In the genomic region with DNA sequence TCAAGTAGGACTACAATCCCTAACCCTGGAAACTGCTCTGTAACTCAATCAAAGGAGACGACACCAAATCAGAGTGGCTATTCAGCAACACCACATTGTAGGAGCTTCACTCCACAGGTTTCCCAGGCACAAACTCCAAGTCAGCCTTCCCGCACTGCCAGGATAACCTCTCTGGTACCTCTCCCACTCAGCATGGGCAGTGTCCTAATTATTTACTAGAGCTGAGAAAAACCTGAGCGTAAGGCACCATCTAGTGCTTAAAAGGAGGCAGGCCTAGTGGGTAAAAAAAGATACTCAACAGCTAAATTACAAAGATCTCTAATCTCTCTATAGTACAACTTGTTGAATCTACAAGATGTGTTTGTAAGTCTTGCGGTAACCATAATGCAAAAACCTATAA, we compare ENCODE assay signal across 15 cellular contexts. TPM values are rescaled to one million over a fixed set of nuclear protein-coding genes. Genes with fewer than 3 reads are reported as not detected.
DNase-seq lines count a peak whose midpoint lies in the region; ATAC-seq, FAIRE-seq and TF ChIP-seq lines count a peak whose summit lies in the region.
"Had no signal": no experiment of that assay in that cellular context is flagged by ENCODE, and none has a peak within 500 bp of the region (broad histone marks: within the 10 kb centered on the region; RNA-seq: fewer than 3 reads in every experiment).

No MANE protein-coding gene starts in this region.

- ATAC-seq in HepG2 = no peak
- no peak for ATAC-seq in right lobe of liver
- ATAC-seq in PC-3 = no peak

- POLR2A ChIA-PET in HepG2 (lab: Yijun Ruan, JAX) (no interaction called here), H1 (lab: Charles Lee; ENCODE audit: partially characterized antibody) (interaction anchor here (0.6 to 1.6 kb wide), 2 partner anchors 15 to 921 kb away, joined by 3 to 4 read pairs; no protein-coding TSS in a partner anchor), PC-3 (lab: Charles Lee; ENCODE audit: unreplicated experiment) (no interaction called here), HEK293T (lab: Yijun Ruan, JAX) (interaction anchor here (1.2 kb wide), 1 partner anchor 436 kb away, joined by 4 read pairs; a partner anchor contains a TSS)

- H4K5ac ChIP-seq in H1 (ENCODE audit: insufficient read length, low read depth, low read length) = no peak overlapping the region

- H3K4me2 ChIP-seq in HepG2 (ENCODE audit: low read depth, low read length) = no peak overlapping the region
- no peak overlapping the region for H3K4me2 ChIP-seq in Loucy (ENCODE audit: low read depth, low read length, poor library complexity, severe bottlenecking)
- H3K4me2 ChIP-seq in H1 (ENCODE audit: insufficient read depth in 1 of 2, low read depth in 2 of 2, low read length in 2 of 2) = no peak overlapping the region
- H3K4me2 ChIP-seq in PC-3 (ENCODE audit: low read length) = no peak overlapping the region

- H3K36me3 ChIP-seq in HepG2 (replicated peaks in 1 of 2; ENCODE audit: control insufficient read depth in 1 of 2, insufficient read depth in 2 of 2, low read length in 2 of 2) (no peaks in the 10 kb centered on the region), right lobe of liver (no peaks in the 10 kb centered on the region), Loucy (ENCODE audit: insufficient read depth, low read length) (no peaks in the 10 kb centered on the region), H1 (ENCODE audit: control insufficient read depth in 2 of 4, insufficient read depth in 4 of 4, low read length in 3 of 4) (peaks cover 0 to 8% (median 0%) of the 10 kb centered on the region in 4 experiments; a peak in 1 of 8 replicates), PC-3 (ENCODE audit: low read depth, low read length) (no peaks in the 10 kb centered on the region)
- H3K36me3 ChIP-seq: SJSA1 had no signal

- TF ChIP-seq POLR2A in HepG2 (IDR thresholded peaks at IDR 0.05; ENCODE audit: insufficient read depth in 1 of 2, low read depth in 2 of 2, low read length in 2 of 2) (no peak), right lobe of liver (IDR thresholded peaks at IDR 0.05) (no peak), H1 (IDR thresholded peaks at IDR 0.05; ENCODE audit: control extremely low read depth in 1 of 2, low read depth in 2 of 2, low read length in 2 of 2) (no peak)

- no peak for FAIRE-seq in HepG2 (lab: Jason Lieb, UNC)
- FAIRE-seq in H1 (lab: Jason Lieb, UNC) = peak; percentile 69
- FAIRE-seq: endothelial cell of umbilical vein had no signal

- H3K79me2 ChIP-seq in HepG2 (ENCODE audit: insufficient read depth, low read length) (no peaks in the 10 kb centered on the region), Loucy (ENCODE audit: insufficient read depth, low read length) (0 out of 2 replicates have a peak, but pooled peaks cover 13% of the 10 kb centered on the region), H1 (ENCODE audit: control insufficient read depth in 1 of 2, insufficient read depth in 2 of 2, low read length in 2 of 2) (peaks cover 0 to 14% of the 10 kb centered on the region in 2 experiments; a peak in 1 of 4 replicates), PC-3 (ENCODE audit: low read length) (no peaks in the 10 kb centered on the region)

- peaks cover 41% of the 10 kb centered on the region for H3K4me1 ChIP-seq in HepG2 (ENCODE audit: insufficient read depth, low read length)
- H3K4me1 ChIP-seq in right lobe of liver = no peaks in the 10 kb centered on the region
- H3K4me1 ChIP-seq in Loucy (ENCODE audit: insufficient read depth, low read length, poor library complexity, severe bottlenecking) = peaks cover 4% of the 10 kb centered on the region
- H3K4me1 ChIP-seq in H1 (replicated peaks in 1 of 4; ENCODE audit: control insufficient read depth in 3 of 4, insufficient read depth in 4 of 4, low read length in 3 of 4) = peaks cover 0 to 7% (median 2%) of the 10 kb centered on the region in 4 experiments; a peak in 5 of 7 replicates
- peaks cover 13% of the 10 kb centered on the region for H3K4me1 ChIP-seq in PC-3 (ENCODE audit: insufficient read depth, low read length)
- H3K4me1 ChIP-seq: SJSA1 had no signal

- no peak overlapping the region for H4K8ac ChIP-seq in H1 (ENCODE audit: extremely low read depth, insufficient read depth, low read length)

- H4K20me1 ChIP-seq in HepG2 (ENCODE audit: insufficient read depth, low read length) (no peaks in the 10 kb centered on the region), Loucy (ENCODE audit: insufficient read depth, low read length, poor library complexity, severe bottlenecking) (no peaks in the 10 kb centered on the region), H1 (replicated peaks in 1 of 2; ENCODE audit: control insufficient read depth in 1 of 2, insufficient read depth in 2 of 2, low read length in 2 of 2) (no peaks in the 10 kb centered on the region), PC-3 (ENCODE audit: low read length) (no peaks in the 10 kb centered on the region)

- no peaks in the 10 kb centered on the region for H3K79me1 ChIP-seq in H1 (ENCODE audit: low read depth, low read length)

- H3K27me3 ChIP-seq in HepG2 (ENCODE audit: control insufficient read depth in 1 of 2, insufficient read depth in 2 of 2, low read length in 2 of 2) (no peaks in the 10 kb centered on the region), right lobe of liver (no peaks in the 10 kb centered on the region), Loucy (ENCODE audit: insufficient read depth, low read length, poor library complexity, severe bottlenecking) (no peaks in the 10 kb centered on the region), H1 (replicated peaks in 1 of 4; ENCODE audit: control insufficient read depth in 3 of 4, extremely low read depth in 1 of 4, insufficient read depth in 3 of 4, low read length in 3 of 4) (no peaks in the 10 kb centered on the region), PC-3 (ENCODE audit: low read length) (no peaks in the 10 kb centered on the region)
- H3K27me3 ChIP-seq: SJSA1 had no signal

- H2BK5ac ChIP-seq in H1 (ENCODE audit: low read depth, low read length) = no peak overlapping the region

- no peak overlapping the region for H2BK15ac ChIP-seq in H1 (ENCODE audit: low read length)

- no peak overlapping the region for H2BK120ac ChIP-seq in H1 (replicated peaks; ENCODE audit: low read depth, low read length)

- no peak overlapping the region for H3K56ac ChIP-seq in H1 (replicated peaks; ENCODE audit: insufficient read length, low read depth, low read length)

- no peak overlapping the region for H2BK12ac ChIP-seq in H1 (ENCODE audit: low read depth, low read length)

- intact Hi-C loops in HepG2 (cut with micrococcal nuclease; ENCODE audit: unreplicated experiment) (no loop called here), right lobe of liver (cut with DNase I) (no loop called here), PC-3 (cut with micrococcal nuclease) (no loop called here), cardiac septum (cut with DNase I) (no loop called here)

- no peaks in the 10 kb centered on the region for H3K23me2 ChIP-seq in H1 (ENCODE audit: low read depth, low read length)

- 98% methylated on average over 4 of the region's 4 CpGs for WGBS in HepG2 (ENCODE audit: low lambda C conversion rate)
- 88% methylated on average over 3 of the region's 4 CpGs for WGBS in right lobe of liver (ENCODE audit: insufficient coverage, low coverage, low lambda C conversion rate, missing lambda C conversion rate)
- WGBS in H1 (ENCODE audit: extremely low coverage in 1 of 2, insufficient coverage in 1 of 2, insufficient read length in 1 of 2, insufficient replicate concordance in 2 of 2, low coverage in 1 of 2, low lambda C conversion rate in 2 of 2, missing lambda C conversion rate in 1 of 2), 2 experiments = 81% methylated on average over 4 of the region's 4 CpGs; no CpG with 5 or more reads in 1 of the 2 experiments

- H3K9me2 ChIP-seq in Loucy (replicated peaks; ENCODE audit: low read depth, low read length) (no peaks in the 10 kb centered on the region), PC-3 (replicated peaks; ENCODE audit: low read length) (no peaks in the 10 kb centered on the region)

- H3K4me3 ChIP-seq in HepG2 (replicated peaks in 1 of 3; ENCODE audit: insufficient read depth in 1 of 3, low read depth in 2 of 3, low read length in 3 of 3) (no peak overlapping the region), right lobe of liver (no peak overlapping the region), Loucy (ENCODE audit: low read length, poor library complexity, severe bottlenecking) (no peak overlapping the region), H1 (ENCODE audit: extremely low read depth in 1 of 4, insufficient read depth in 2 of 4, low read depth in 3 of 4, low read length in 4 of 4) (no peak overlapping the region), PC-3 (ENCODE audit: low read length) (no peak overlapping the region)
- H3K4me3 ChIP-seq: SJSA1 had no signal

- H2AFZ ChIP-seq in HepG2 (ENCODE audit: low read length) (no peak overlapping the region), Loucy (ENCODE audit: low read length) (no peak overlapping the region), H1 (ENCODE audit: low read length) (0 out of 2 replicates have a peak overlapping the region, but pooled peaks have one; percentile 14), PC-3 (ENCODE audit: low read length) (no peak overlapping the region)

- BruUV-seq in HepG2 (replicated peaks; lab: Mats Ljungman, UMichigan) (no TSS peak), PC-3 (replicated peaks; lab: Mats Ljungman, UMichigan) (no TSS peak)

- H3F3A ChIP-seq in Loucy (ENCODE audit: low read depth) = no peaks in the 10 kb centered on the region
- H3F3A ChIP-seq in PC-3 (ENCODE audit: low read length, unreplicated experiment) = no peaks in the 10 kb centered on the region

- no peak overlapping the region for H3K18ac ChIP-seq in H1 (ENCODE audit: extremely low read depth, low read length)

- no peak overlapping the region for H3K4ac ChIP-seq in H1 (replicated peaks; ENCODE audit: insufficient read length, low read depth, low read length)

- H3K27ac ChIP-seq in HepG2 (ENCODE audit: extremely low read length, insufficient read depth, low read length) = no peak overlapping the region
- no peak overlapping the region for H3K27ac ChIP-seq in right lobe of liver
- H3K27ac ChIP-seq in H1 (ENCODE audit: low read depth, low read length) = no peak overlapping the region
- H3K27ac ChIP-seq in PC-3 (ENCODE audit: low read length) = no peak overlapping the region
- H3K27ac ChIP-seq: SJSA1 had no signal

- no peak overlapping the region for H4K91ac ChIP-seq in H1 (replicated peaks; ENCODE audit: insufficient read length, low read length)

- no peak overlapping the region for H3K14ac ChIP-seq in H1 (ENCODE audit: insufficient read length)

- no peak overlapping the region for H3K23ac ChIP-seq in H1 (ENCODE audit: insufficient read length)

- CTCF ChIA-PET in HepG2 (lab: Yijun Ruan, JAX; ENCODE audit: low intra/inter-chr PET ratio, low total read pairs) (no interaction called here), H1 (lab: Charles Lee; ENCODE audit: partially characterized antibody) (interaction anchor here (0.5 to 1.5 kb wide), 10 partner anchors 14 to 714 kb away, joined by 3 to 8 read pairs (median 3); no protein-coding TSS in a partner anchor), PC-3 (lab: Charles Lee) (no interaction called here), HEK293T (lab: Yijun Ruan, JAX) (no interaction called here)

- in situ Hi-C loops in HepG2 (cut with HindIII; ENCODE audit: extremely low pct_ligation_motif_present, low pct_unique_long_range_greater_than_20kb) = no loop called here

- H3K9me3 ChIP-seq in HepG2 (ENCODE audit: low read length) (no peaks in the 10 kb centered on the region), right lobe of liver (no peaks in the 10 kb centered on the region), Loucy (ENCODE audit: insufficient read depth, low read depth, low read length) (no peaks in the 10 kb centered on the region), H1 (ENCODE audit: insufficient read depth in 2 of 2, low read depth in 1 of 2, low read length in 1 of 2) (peaks cover 0 to 8% of the 10 kb centered on the region in 2 experiments; a peak in 1 of 4 replicates), PC-3 (ENCODE audit: low read length) (no peaks in the 10 kb centered on the region)
- H3K9me3 ChIP-seq: SJSA1 had no signal

- DNase-seq in HepG2 (ENCODE audit: low spot score) = no peak
- DNase-seq in right lobe of liver = no peak
- DNase-seq in H1 (ENCODE audit: low read depth in 1 of 2, low spot score in 2 of 2) = no peak
- no peak for DNase-seq in PC-3
- DNase-seq in HEK293T (ENCODE audit: extremely low spot score) = no peak
- no peak for DNase-seq in HUDEP-2 (lab: John Stamatoyannopoulos, UW; ENCODE audit: unreplicated experiment in 76 of 76)
- DNase-seq in cardiac septum (ENCODE audit: low spot score) = no peak
- DNase-seq: activated naive CD4-positive, alpha-beta T cell treated with anti-CD3 and anti-CD28 coated beads, Interleukin-2, amount 50 U/mL, for 16 hours; glutamatergic neuron; kidney glomerular epithelial cell; NCI-H2029 treated with DMSO at 0.1 percent for 48 hours; stimulated activated CD4-positive, alpha-beta T cell treated with anti-CD3 and anti-CD28 coated beads, Interleukin-12 subunit alpha, Interleukin-12 subunit beta, amount 100 ng/mL, for 4 hours had no signal

- TF ChIP-seq RAD21 in HepG2 (CRISPR knock-in tag; IDR thresholded peaks at IDR 0.05) (no peak), H1 (IDR thresholded peaks at IDR 0.05 in 1 of 2, conservative IDR thresholded peaks at IDR 0.05 in 1 of 2; ENCODE audit: low read depth in 2 of 2, low read length in 2 of 2) (peak; percentile 44 to 61; a peak in 3 of 4 replicates)

- no peak overlapping the region for H2BK20ac ChIP-seq in H1 (ENCODE audit: low read length)

- no peak for TF ChIP-seq EP300 in HepG2 (IDR thresholded peaks at IDR 0.05; ENCODE audit: low read depth in 2 of 2, low read length in 2 of 2)
- no peak for TF ChIP-seq EP300 in HepG2 (CRISPR knock-in tag; IDR thresholded peaks at IDR 0.05; ENCODE audit: borderline replicate concordance)
- TF ChIP-seq EP300 in H1 (IDR thresholded peaks at IDR 0.05; ENCODE audit: borderline replicate concordance in 1 of 2, low read depth in 2 of 2, low read length in 2 of 2) = no peak

- no peak overlapping the region for H3K9ac ChIP-seq in HepG2 (ENCODE audit: insufficient read depth, low read depth, low read length)
- no peak overlapping the region for H3K9ac ChIP-seq in Loucy (ENCODE audit: low read depth, low read length, poor library complexity, severe bottlenecking)
- no peak overlapping the region for H3K9ac ChIP-seq in H1 (replicated peaks in 1 of 4; ENCODE audit: extremely low read depth in 1 of 4, low read depth in 3 of 4, low read length in 3 of 4)
- H3K9ac ChIP-seq in PC-3 (ENCODE audit: low read length) = no peak overlapping the region

- no peak for TF ChIP-seq CTCF in HepG2 (CRISPR knock-in tag; IDR thresholded peaks at IDR 0.05)
- TF ChIP-seq CTCF in right lobe of liver (IDR thresholded peaks at IDR 0.05) = no peak
- TF ChIP-seq CTCF in Loucy (conservative IDR thresholded peaks at IDR 0.05; ENCODE audit: low read length) = 0 out of 2 replicates have a peak, but pooled peaks have one; percentile 24
- peak in 2 of 3 experiments; percentile 25 to 33; a peak in 2 of 4 replicates for TF ChIP-seq CTCF in H1 (IDR thresholded peaks at IDR 0.05; ENCODE audit: control extremely low read depth in 1 of 3, insufficient read depth in 1 of 3, low read depth in 1 of 3, low read length in 3 of 3)
- TF ChIP-seq CTCF in PC-3 (conservative IDR thresholded peaks at IDR 0.05; ENCODE audit: low read depth, low read length) = no peak

- H2AK5ac ChIP-seq in H1 (ENCODE audit: low read depth, low read length) = no peak overlapping the region

RNA-seq across cellular contexts. Expression of a gene that starts 36.1 kb away (rescaled TPM):
- total RNA-seq in HepG2 (2016; rRNA removed; fragmentation: Illumina TruSeq; extraction: Trizol) (7.6 and 11.5 TPM in 2 replicates), right lobe of liver (1 to 10 TPM; 2.9 to 7.5 (median 4.9) TPM), PC-3 (2014; rRNA removed) (0.98 and 2.2 TPM in 2 replicates), cardiac septum (6.8 TPM)
- total RNA-seq in HepG2 (2016; cell fraction: cytosol; rRNA removed; fragmentation: Illumina TruSeq; extraction: Trizol; ENCODE audit: low read depth) = 6.5 and 6.9 TPM in 2 replicates
- 7.2 and 11.1 TPM in 2 replicates for total RNA-seq in HepG2 (2016; cell fraction: insoluble cytoplasmic fraction; rRNA removed; fragmentation: Illumina TruSeq; extraction: Trizol)
- 6.3 and 8.2 TPM in 2 replicates for total RNA-seq in HepG2 (2016; cell fraction: membrane; rRNA removed; fragmentation: Illumina TruSeq; extraction: Trizol)
- 10.1 and 10.5 TPM in 2 replicates for total RNA-seq in HepG2 (2016; cell fraction: nucleus; rRNA removed; fragmentation: Illumina TruSeq; extraction: Trizol)
- polyA plus RNA-seq in HepG2 (2011; rRNA removed) (4.0 and 4.2 TPM in 2 replicates), H1 (2011; rRNA removed) (3.4 and 4.2 TPM in 2 replicates)
- 2.2 and 3.4 TPM in 2 replicates for polyA plus RNA-seq in HepG2 (2011; cell fraction: cytosol; rRNA removed)
- polyA plus RNA-seq in HepG2 (2011; cell fraction: nucleus; rRNA removed) = 2.5 and 2.9 TPM in 2 replicates
- polyA plus RNA-seq in HepG2 (2012) = 3.1 and 4.5 TPM in 2 replicates
- 1.3 and 2.1 TPM in 2 replicates for polyA plus RNA-seq in HepG2 (2016; cell fraction: cytosol; fragmentation: Illumina TruSeq; extraction: Trizol; ENCODE audit: low read depth)
- polyA plus RNA-seq in HepG2 (2016; cell fraction: insoluble cytoplasmic fraction; fragmentation: Illumina TruSeq; extraction: Trizol; ENCODE audit: low read depth) = 6.2 and 7.9 TPM in 2 replicates
- 2.5 and 2.9 TPM in 2 replicates for polyA plus RNA-seq in HepG2 (2016; cell fraction: membrane; fragmentation: Illumina TruSeq; extraction: Trizol; ENCODE audit: low read depth)
- polyA plus RNA-seq in HepG2 (2016; cell fraction: nucleus; fragmentation: Illumina TruSeq; extraction: Trizol; ENCODE audit: insufficient read depth, low read depth) = 4.5 and 5.9 TPM in 2 replicates
- 4.3 TPM in 1 of 2 replicates, not detected in the other for polyA minus RNA-seq in HepG2 (2011; rRNA and poly(A)+ RNA removed; ENCODE audit: low replicate concordance)
- polyA minus RNA-seq in HepG2 (2011; cell fraction: cytosol; rRNA and poly(A)+ RNA removed) = 2.3 and 5.7 TPM in 2 replicates
- 13.3 and 18.6 TPM in 2 replicates for polyA minus RNA-seq in HepG2 (2011; cell fraction: nucleus; rRNA and poly(A)+ RNA removed)
- 12.8 and 13.3 TPM in 2 replicates for total RNA-seq in H1 (2021; fragmentation: NEBNext Ultra II Directional; extraction: Animal tissue kit (Norgen Biotek cat#: 25700))
- 5.6 TPM for polyA plus RNA-seq in H1 (2011; cell fraction: cytosol; rRNA removed)
- 2.7 TPM for polyA plus RNA-seq in H1 (2011; cell fraction: nucleus; rRNA removed)
- 4.0 to 6.0 TPM (median 4.8 TPM) in 4 replicates for polyA plus RNA-seq in H1 (2012, experiment 1 of 2)
- 0.41 TPM for polyA plus RNA-seq in H1 (2012, experiment 2 of 2)
- polyA plus RNA-seq in H1 (2013, experiment 1 of 2) = 4.9 TPM
- polyA plus RNA-seq in H1 (2013, experiment 2 of 2) = 4.4 TPM
- polyA minus RNA-seq in H1 (2011; rRNA and poly(A)+ RNA removed) = 7.2 and 9.8 TPM in 2 replicates
- polyA minus RNA-seq in H1 (2011; cell fraction: cytosol; rRNA and poly(A)+ RNA removed) = 8.9 TPM
- 13.5 TPM for polyA minus RNA-seq in H1 (2011; cell fraction: nucleus; rRNA and poly(A)+ RNA removed)

Comparison
In these comparisons a context has a peak if more than half of its experiments do, and no peak if none do; other contexts are left out.
1. CTCF ChIP-seq: peak in Loucy (single experiment) and H1 (2 of 3); none in HepG2 (single experiment), right lobe of liver (0 of 4) and PC-3 (single experiment).
2. POLR2A ChIA-PET loops: an anchor here in H1 (0.6 to 1.6 kb wide) and HEK293T (1.2 kb wide); none called in HepG2 and PC-3.